ENCODE assay signal across 9 cellular contexts in genomic region chr2:184596819-184597411, GRCh38. TPM values are rescaled to one million over a fixed set of nuclear protein-coding genes. Genes with fewer than 3 reads are reported as not detected.
DNase-seq lines count a peak whose midpoint lies in the region; ATAC-seq and TF ChIP-seq lines count a peak whose summit lies in the region.
"Had no signal": no experiment of that assay in that cellular context is flagged by ENCODE, and none has a peak within 500 bp of the region (broad histone marks: within the 10 kb centered on the region; RNA-seq: fewer than 3 reads in every experiment).

No MANE protein-coding gene starts in this region.

- no peaks in the 10 kb centered on the region for H3K9me2 ChIP-seq in HCT116 (ENCODE audit: insufficient read depth)

- H3K27ac ChIP-seq in HCT116 (ENCODE audit: low read depth, low read length), result peak overlapping the region; percentile 27; the same call in 1 of the 2 replicates

- intact Hi-C loops in Calu3 (cut with micrococcal nuclease; ENCODE audit: unreplicated experiment) (no loop called here), HCT116 (cut with micrococcal nuclease) (no loop called here)
- intact Hi-C loops in activated T-helper 1 cell treated with anti-CD3 and anti-CD28 coated beads, Interleukin-12 subunit alpha, Interleukin-12 subunit beta, Interleukin-2, Interleukin-4 antibody, amounts not matched to agents 30 ng/mL and 10 ng/mL and 1 ng/mL, durations not matched to agents 14 hours and 24 hours and 36 hours (cut with micrococcal nuclease), result no loop called here

- peak overlapping the region; percentile 81 for H3K4me3 Mint-ChIP-seq in Calu3 (ENCODE audit: low read depth, unreplicated experiment)
- no peak overlapping the region for H3K4me3 Mint-ChIP-seq in activated T-helper 1 cell treated with anti-CD3 and anti-CD28 coated beads, Interleukin-12 subunit alpha, Interleukin-12 subunit beta, Interleukin-2, Interleukin-4 antibody, amounts not matched to agents 30 ng/mL and 10 ng/mL and 1 ng/mL, durations not matched to agents 14 hours and 24 hours and 36 hours

- POLR2A ChIA-PET in HCT116 (lab: Charles Lee), result no interaction called here

- peak overlapping the region; percentile 41 to 61 for H3K4me3 ChIP-seq in HCT116 (replicated peaks in 1 of 2; ENCODE audit: low read depth in 1 of 2, low read length in 2 of 2)
- peak overlapping the region; percentile 63 for H3K4me3 ChIP-seq in fibroblast of pulmonary artery (replicated peaks; ENCODE audit: low read depth, low read length)

- H3K79me2 ChIP-seq in HCT116 (ENCODE audit: insufficient read depth, low read length), result peaks cover 10% of the 10 kb centered on the region; the same call in 1 of the 2 replicates

- no peaks in the 10 kb centered on the region for H3K27me3 Mint-ChIP-seq in Calu3 (ENCODE audit: unreplicated experiment)
- H3K27me3 Mint-ChIP-seq in activated T-helper 1 cell treated with anti-CD3 and anti-CD28 coated beads, Interleukin-12 subunit alpha, Interleukin-12 subunit beta, Interleukin-2, Interleukin-4 antibody, amounts not matched to agents 30 ng/mL and 10 ng/mL and 1 ng/mL, durations not matched to agents 14 hours and 24 hours and 36 hours (ENCODE audit: insufficient read depth), result peaks cover 43% of the 10 kb centered on the region

- TF ChIP-seq CTCF in Calu3 (IDR thresholded peaks at IDR 0.05; ENCODE audit: unreplicated experiment), result no peak
- 0 out of 6 replicates have a peak, but pooled peaks of 1 of the 3 experiments have one; percentile 16 for TF ChIP-seq CTCF in HCT116 (IDR thresholded peaks at IDR 0.05 in 2 of 3, conservative IDR thresholded peaks at IDR 0.05 in 1 of 3; ENCODE audit: borderline replicate concordance in 1 of 3, insufficient read depth in 1 of 3, low read depth in 2 of 3, low read length in 2 of 3)
- TF ChIP-seq CTCF in fibroblast of pulmonary artery (IDR thresholded peaks at IDR 0.05; ENCODE audit: low read length, missing control alignments), result peak; percentile 13

- ATAC-seq in HCT116, result peak; percentile 47
- no peak for ATAC-seq in HG02588 (IDR thresholded peaks at IDR 0.05; ENCODE audit: unreplicated experiment)

- H4K20me1 ChIP-seq in HCT116 (ENCODE audit: insufficient read depth), result no peaks in the 10 kb centered on the region

- H2AFZ ChIP-seq in HCT116 (ENCODE audit: low read depth, low read length, poor library complexity, severe bottlenecking), result peak overlapping the region; percentile 87

- peak; percentile 19; the same call in 1 of the 2 replicates for TF ChIP-seq RAD21 in HCT116 (IDR thresholded peaks at IDR 0.05; ENCODE audit: low read depth)

- H3K27me3 ChIP-seq in HCT116 (ENCODE audit: insufficient read depth, low read length), result no peaks in the 10 kb centered on the region

- H3K9ac ChIP-seq in HCT116 (ENCODE audit: low read length), result peak overlapping the region; percentile 63

- TF ChIP-seq POLR2A in HCT116 (IDR thresholded peaks at IDR 0.05; ENCODE audit: borderline replicate concordance, extremely low read depth, insufficient read depth, insufficient read length), result no peak

- H3K36me3 ChIP-seq in HCT116 (ENCODE audit: control insufficient read depth in 1 of 2, insufficient read depth in 2 of 2, low read length in 2 of 2), result no peaks in the 10 kb centered on the region

- BruUV-seq in Calu3 (replicated peaks; lab: Mats Ljungman, UMichigan) (no TSS peak), HCT116 (replicated peaks; lab: Mats Ljungman, UMichigan) (no TSS peak)

- peaks cover 0 to 16% of the 10 kb centered on the region in 2 experiments; a peak in 2 of 4 replicates for H3K4me1 ChIP-seq in HCT116 (ENCODE audit: control insufficient read depth in 1 of 2, insufficient read depth in 2 of 2, low read length in 2 of 2)

- DNase-seq in Calu3, result no peak
- peak; percentile 27 for DNase-seq in HCT116 (ENCODE audit: low read depth, low spot score)
- DNase-seq in SIG-M5 (lab: John Stamatoyannopoulos, UW), result peak; percentile 91
- peak; percentile 51 for DNase-seq in fibroblast of pulmonary artery (ENCODE audit: low read depth)
- DNase-seq in putamen (ENCODE audit: low spot score), result peak; percentile 9
- no peak for DNase-seq in activated T-helper 1 cell treated with anti-CD3 and anti-CD28 coated beads, Interleukin-12 subunit alpha, Interleukin-12 subunit beta, Interleukin-2, Interleukin-4 antibody, amounts not matched to agents 30 ng/mL and 10 ng/mL and 1 ng/mL, durations not matched to agents 14 hours and 24 hours and 36 hours (ENCODE audit: low spot score)
- no peak for DNase-seq in AG20443 (ENCODE audit: low spot score)

- H3K9me3 Mint-ChIP-seq in Calu3 (ENCODE audit: low read depth, unreplicated experiment), result no peaks in the 10 kb centered on the region
- H3K9me3 Mint-ChIP-seq in activated T-helper 1 cell treated with anti-CD3 and anti-CD28 coated beads, Interleukin-12 subunit alpha, Interleukin-12 subunit beta, Interleukin-2, Interleukin-4 antibody, amounts not matched to agents 30 ng/mL and 10 ng/mL and 1 ng/mL, durations not matched to agents 14 hours and 24 hours and 36 hours, result no peaks in the 10 kb centered on the region

- CTCF ChIA-PET in Calu3 (lab: Charles Lee), result no interaction called here
- CTCF ChIA-PET in HCT116 (lab: Charles Lee), result interaction anchor here (1.8 kb wide), 1 partner anchor 15 kb away, joined by 9 read pairs; no protein-coding TSS in a partner anchor

- H3K9me3 ChIP-seq in HCT116 (ENCODE audit: control insufficient read depth in 1 of 2, insufficient read depth in 1 of 2, low read depth in 1 of 2, low read length in 2 of 2), result no peaks in the 10 kb centered on the region

- peaks cover 18% of the 10 kb centered on the region for H3K36me3 Mint-ChIP-seq in Calu3 (ENCODE audit: insufficient read depth, unreplicated experiment)
- H3K36me3 Mint-ChIP-seq in activated T-helper 1 cell treated with anti-CD3 and anti-CD28 coated beads, Interleukin-12 subunit alpha, Interleukin-12 subunit beta, Interleukin-2, Interleukin-4 antibody, amounts not matched to agents 30 ng/mL and 10 ng/mL and 1 ng/mL, durations not matched to agents 14 hours and 24 hours and 36 hours (ENCODE audit: low read depth), result no peaks in the 10 kb centered on the region

- no peak overlapping the region for H3K27ac Mint-ChIP-seq in Calu3 (ENCODE audit: unreplicated experiment)
- no peak overlapping the region for H3K27ac Mint-ChIP-seq in activated T-helper 1 cell treated with anti-CD3 and anti-CD28 coated beads, Interleukin-12 subunit alpha, Interleukin-12 subunit beta, Interleukin-2, Interleukin-4 antibody, amounts not matched to agents 30 ng/mL and 10 ng/mL and 1 ng/mL, durations not matched to agents 14 hours and 24 hours and 36 hours

- RAD21 ChIA-PET in HCT116 (lab: Charles Lee; ENCODE audit: low non-redundant PET in 1 of 2, low total read pairs in 2 of 2, uncharacterized antibody in 2 of 2, unreplicated experiment in 2 of 2), result no interaction called here

- peak overlapping the region; percentile 76 for H3K4me2 ChIP-seq in HCT116 (ENCODE audit: low read length)

- peaks cover 21% of the 10 kb centered on the region for H3K4me1 Mint-ChIP-seq in Calu3 (ENCODE audit: low read depth, unreplicated experiment)
- peaks cover 11% of the 10 kb centered on the region for H3K4me1 Mint-ChIP-seq in activated T-helper 1 cell treated with anti-CD3 and anti-CD28 coated beads, Interleukin-12 subunit alpha, Interleukin-12 subunit beta, Interleukin-2, Interleukin-4 antibody, amounts not matched to agents 30 ng/mL and 10 ng/mL and 1 ng/mL, durations not matched to agents 14 hours and 24 hours and 36 hours (ENCODE audit: low read depth)

TF ChIP-seq in HCT116, 20 proteins besides CTCF, POLR2A, EP300 and RAD21 (continues in another document):
- TF ChIP-seq CBX3 (IDR thresholded peaks at IDR 0.05; ENCODE audit: low read depth) (no peak), EZH2phosphoT487 (IDR thresholded peaks at IDR 0.05; ENCODE audit: borderline replicate concordance) (no peak), MAX (IDR thresholded peaks at IDR 0.05) (no peak), ZBTB33 (IDR thresholded peaks at IDR 0.05; ENCODE audit: extremely low read depth, insufficient replicate concordance, low read length) (no peak), ZFX (IDR thresholded peaks at IDR 0.05) (no peak)

RNA-seq across cellular contexts. Expression of gene ZNF804A, which starts 1.4 kb away (rescaled TPM):
- total RNA-seq in Calu3 (2022), result 0.09 TPM in 1 of 2 replicates, not detected in the other
- 0.61 TPM for total RNA-seq in HCT116 (2021; ENCODE audit: unreplicated experiment)
- polyA plus RNA-seq in HCT116 (2012), result 0.06 and 0.20 TPM in 2 replicates
- total RNA-seq in activated T-helper 1 cell treated with anti-CD3 and anti-CD28 coated beads, Interleukin-12 subunit alpha, Interleukin-12 subunit beta, Interleukin-2, Interleukin-4 antibody, amounts not matched to agents 30 ng/mL and 10 ng/mL and 1 ng/mL, durations not matched to agents 14 hours and 24 hours and 36 hours, result 0.05 TPM in 1 of 2 replicates, not detected in the other
- total RNA-seq: pulmonary artery endothelial cell had no signal

Comparison
In these comparisons a context has a peak if more than half of its experiments do, and no peak if none do; other contexts are left out.
1. DNase-seq: peak in HCT116 (single experiment), SIG-M5 (single experiment), fibroblast of pulmonary artery (single experiment) and putamen (single experiment); none in Calu3 (single experiment), activated T-helper 1 cell treated with anti-CD3 and anti-CD28 coated beads, Interleukin-12 subunit alpha, Interleukin-12 subunit beta, Interleukin-2, Interleukin-4 antibody, amounts not matched to agents 30 ng/mL and 10 ng/mL and 1 ng/mL, durations not matched to agents 14 hours and 24 hours and 36 hours (single experiment) and AG20443 (single experiment).